Comparison of ENCODE assay signal across 1 cellular context in the genomic region with DNA sequence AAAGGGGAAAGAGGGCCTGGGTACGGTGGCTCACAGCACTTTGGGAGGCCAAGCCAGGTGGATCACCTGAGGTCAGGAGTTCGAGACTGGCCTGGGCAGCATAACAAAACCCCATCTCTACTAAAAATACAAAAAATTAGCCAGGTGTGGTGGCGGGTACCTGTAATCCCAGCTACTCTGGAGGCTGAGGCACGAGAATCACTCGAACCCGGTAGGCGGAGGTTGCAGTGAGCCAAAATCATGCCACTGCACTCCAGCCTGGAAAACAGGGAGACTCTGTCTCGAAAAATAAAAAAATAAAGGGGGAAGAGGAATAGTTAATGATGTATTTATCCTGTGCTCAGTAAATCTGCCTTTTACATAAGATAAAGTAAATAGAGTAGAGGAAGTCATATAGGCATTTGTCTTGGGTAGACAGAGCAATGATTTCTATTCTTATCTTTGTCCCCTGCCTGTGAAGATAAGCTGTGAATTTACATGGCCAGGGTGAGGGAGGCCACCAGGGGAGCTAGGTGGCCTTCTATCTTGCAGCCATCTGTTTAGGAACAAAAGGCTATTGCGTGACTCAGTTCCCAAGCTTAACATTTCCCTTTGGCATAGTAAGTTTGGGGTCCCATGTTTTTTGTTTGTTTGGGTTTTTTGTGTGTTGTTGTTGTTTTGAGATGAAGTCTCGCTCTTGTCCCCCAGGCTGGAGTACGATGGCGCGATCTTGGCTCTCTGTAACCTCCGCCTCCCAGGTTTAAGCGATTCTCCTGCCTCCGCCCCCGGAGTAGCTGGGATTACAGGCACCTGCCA.
TF ChIP-seq lines count a peak whose summit lies in the region.

No MANE protein-coding gene starts in this region.

TF ChIP-seq in H1, 55 proteins besides CTCF, POLR2A, EP300 and RAD21 (continued from another document):
- TF ChIP-seq CBX5 (IDR thresholded peaks at IDR 0.05; ENCODE audit: low read depth, low read length) = no peak
- TF ChIP-seq KDM5A (IDR thresholded peaks at IDR 0.05; ENCODE audit: low read length) = no peak
- no peak for TF ChIP-seq BRCA1 (IDR thresholded peaks at IDR 0.05; ENCODE audit: low read depth, low read length)
- TF ChIP-seq NRF1 (IDR thresholded peaks at IDR 0.05; ENCODE audit: low read depth, low read length) = no peak
